Comparison of ENCODE assay signal across 8 cellular contexts in genomic region chr17:38605230-38605851, GRCh38. TPM values are rescaled to one million over a fixed set of nuclear protein-coding genes. Genes with fewer than 3 reads are reported as not detected.
DNase-seq lines count a peak whose midpoint lies in the region; ATAC-seq, FAIRE-seq and TF ChIP-seq lines count a peak whose summit lies in the region.

No MANE protein-coding gene starts in this region.

- peaks cover 15% of the 10 kb centered on the region for H3K4me1 Mint-ChIP-seq in activated naive CD8-positive, alpha-beta T cell treated with anti-CD3 and anti-CD28 coated beads, Interleukin-2, amount 10 ng/mL, durations not matched to agents 7 days and 5 days
- H3K4me1 Mint-ChIP-seq in memory B cell = peaks cover 20% of the 10 kb centered on the region

- POLR2A ChIA-PET in activated naive CD8-positive, alpha-beta T cell treated with anti-CD3 and anti-CD28 coated beads, Interleukin-2, amount 10 ng/mL, durations not matched to agents 7 days and 5 days (lab: Charles Lee) = interaction anchor here (1.8 kb wide), 1 partner anchor 47 kb away, joined by 7 read pairs; no protein-coding TSS in a partner anchor

- FAIRE-seq in H54 (lab: Jason Lieb, UNC) (no peak), GM12891 (lab: Jason Lieb, UNC) (no peak)

- no peak for ATAC-seq in activated naive CD8-positive, alpha-beta T cell treated with anti-CD3 and anti-CD28 coated beads, Interleukin-2, amount 10 ng/mL, durations not matched to agents 7 days and 5 days (ENCODE audit: low read depth)
- ATAC-seq in memory B cell (ENCODE audit: low read depth) (no peak), HG03442 (IDR thresholded peaks at IDR 0.05; ENCODE audit: unreplicated experiment) (no peak), HG03097 (IDR thresholded peaks at IDR 0.05; ENCODE audit: low FRiP score, unreplicated experiment) (no peak)

- peaks cover 73% of the 10 kb centered on the region for H3K27me3 Mint-ChIP-seq in activated naive CD8-positive, alpha-beta T cell treated with anti-CD3 and anti-CD28 coated beads, Interleukin-2, amount 10 ng/mL, durations not matched to agents 7 days and 5 days
- H3K27me3 Mint-ChIP-seq in memory B cell = peaks cover 30% of the 10 kb centered on the region

- H3K9me3 Mint-ChIP-seq in activated naive CD8-positive, alpha-beta T cell treated with anti-CD3 and anti-CD28 coated beads, Interleukin-2, amount 10 ng/mL, durations not matched to agents 7 days and 5 days = no peaks in the 10 kb centered on the region
- no peaks in the 10 kb centered on the region for H3K9me3 Mint-ChIP-seq in memory B cell

- no peaks in the 10 kb centered on the region for H3K36me3 Mint-ChIP-seq in activated naive CD8-positive, alpha-beta T cell treated with anti-CD3 and anti-CD28 coated beads, Interleukin-2, amount 10 ng/mL, durations not matched to agents 7 days and 5 days
- H3K36me3 Mint-ChIP-seq in memory B cell = no peaks in the 10 kb centered on the region

- DNase-seq in 8988T = peak; percentile 80
- DNase-seq in H54 (ENCODE audit: insufficient read length, low spot score) = peak; percentile 69
- DNase-seq in activated naive CD8-positive, alpha-beta T cell treated with anti-CD3 and anti-CD28 coated beads, Interleukin-2, amount 10 ng/mL, durations not matched to agents 7 days and 5 days = no peak
- no peak for DNase-seq in memory B cell (ENCODE audit: low spot score in 2 of 2)
- DNase-seq in GM12891 (ENCODE audit: insufficient read length, low spot score) = no peak
- no peak for DNase-seq in NCI-H1436 treated with DMSO at 0.1 percent for 48 hours (lab: John Stamatoyannopoulos, UW)

- no peak overlapping the region for H3K27ac Mint-ChIP-seq in activated naive CD8-positive, alpha-beta T cell treated with anti-CD3 and anti-CD28 coated beads, Interleukin-2, amount 10 ng/mL, durations not matched to agents 7 days and 5 days
- H3K27ac Mint-ChIP-seq in memory B cell = no peak overlapping the region

- H3K4me3 Mint-ChIP-seq in activated naive CD8-positive, alpha-beta T cell treated with anti-CD3 and anti-CD28 coated beads, Interleukin-2, amount 10 ng/mL, durations not matched to agents 7 days and 5 days = peak overlapping the region; percentile 44
- peak overlapping the region; percentile 74 for H3K4me3 Mint-ChIP-seq in memory B cell

- TF ChIP-seq POLR2A in H54 (IDR thresholded peaks at IDR 0.05; ENCODE audit: low read depth, low read length) = no peak
- no peak for TF ChIP-seq POLR2A in GM12891 (IDR thresholded peaks at IDR 0.05; ENCODE audit: low read depth, low read length)

TF ChIP-seq in GM12891, 5 proteins besides CTCF, POLR2A, EP300 and RAD21:
- TF ChIP-seq PAX5 (IDR thresholded peaks at IDR 0.05; ENCODE audit: insufficient read depth, low read length, severe bottlenecking) (no peak), POLR2AphosphoS5 (IDR thresholded peaks at IDR 0.05; ENCODE audit: low read depth, low read length) (no peak), SPI1 (IDR thresholded peaks at IDR 0.05; ENCODE audit: low read depth, low read length) (no peak), TAF1 (IDR thresholded peaks at IDR 0.05; ENCODE audit: low read depth, low read length) (no peak), POU2F2 (IDR thresholded peaks at IDR 0.05; ENCODE audit: low read depth, low read length) (no peak)

RNA-seq across cellular contexts. Expression of gene SRCIN1, which starts 0.4 kb away (rescaled TPM):
- total RNA-seq in activated naive CD8-positive, alpha-beta T cell treated with anti-CD3 and anti-CD28 coated beads, Interleukin-2, amount 10 ng/mL, durations not matched to agents 7 days and 5 days = under 1 TPM in 1 of 2 experiments, not detected in 1; 0.11 TPM
- 0.24 TPM for polyA plus RNA-seq in GM12891 (2012; ENCODE audit: low read depth, missing spikeins)

Comparison
In these comparisons a context has a peak if more than half of its experiments do, and no peak if none do; other contexts are left out.
1. DNase-seq: peak in 8988T (single experiment) and H54 (single experiment); none in activated naive CD8-positive, alpha-beta T cell treated with anti-CD3 and anti-CD28 coated beads, Interleukin-2, amount 10 ng/mL, durations not matched to agents 7 days and 5 days (single experiment), memory B cell (0 of 2), GM12891 (single experiment) and NCI-H1436 treated with DMSO at 0.1 percent for 48 hours (single experiment).